Comparison of ENCODE assay signal across 8 cellular contexts in genomic region chrX:153818571-153819397, GRCh38. TPM values are rescaled to one million over a fixed set of nuclear protein-coding genes. Genes with fewer than 3 reads are reported as not detected.
DNase-seq lines count a peak whose midpoint lies in the region; ATAC-seq and TF ChIP-seq lines count a peak whose summit lies in the region.

No MANE protein-coding gene starts in this region.

- peak; percentile 87 to 91 for ATAC-seq in activated T-cell treated with anti-CD3 and anti-CD28 coated beads, Interleukin-2, amount 50 U/mL, for 4 hours
- ATAC-seq in HG03521 (IDR thresholded peaks at IDR 0.05; ENCODE audit: unreplicated experiment) = no peak

- peak overlapping the region; percentile 25 to 28 for H3K4me3 ChIP-seq in foreskin fibroblast (ENCODE audit: low read depth in 1 of 2, low read length in 2 of 2)

- DNase-seq in EH (ENCODE audit: low read depth) (peak; percentile 34), NCI-H2171 (lab: John Stamatoyannopoulos, UW) (peak; percentile 37), foreskin fibroblast (peak in 1 of 2 donors; percentile 35), progenitor cell of endocrine pancreas (ENCODE audit: low spot score, unreplicated experiment) (peak; percentile 39), DMS 273 treated with DMSO at 0.1 percent for 48 hours (lab: John Stamatoyannopoulos, UW) (no peak), SIG-M5 (lab: John Stamatoyannopoulos, UW) (no peak)
- DNase-seq in activated T-cell treated with anti-CD3 and anti-CD28 coated beads, Interleukin-2, amount 50 U/mL, for 4 hours = peak; percentile 41

- no peak for TF ChIP-seq CTCF in foreskin fibroblast (IDR thresholded peaks at IDR 0.05; ENCODE audit: low read depth, low read length)
- no peak for TF ChIP-seq CTCF in progenitor cell of endocrine pancreas (IDR thresholded peaks at IDR 0.05; ENCODE audit: unreplicated experiment)

- no peaks in the 10 kb centered on the region for H3K9me3 Mint-ChIP-seq in activated T-cell treated with anti-CD3 and anti-CD28 coated beads, Interleukin-2, amount 50 U/mL, for 4 hours
- peaks cover 11% of the 10 kb centered on the region for H3K9me3 Mint-ChIP-seq in progenitor cell of endocrine pancreas (ENCODE audit: low read depth)

- no peaks in the 10 kb centered on the region for H3K36me3 Mint-ChIP-seq in activated T-cell treated with anti-CD3 and anti-CD28 coated beads, Interleukin-2, amount 50 U/mL, for 4 hours (ENCODE audit: insufficient read depth)
- H3K36me3 Mint-ChIP-seq in progenitor cell of endocrine pancreas (ENCODE audit: insufficient read depth) = no peaks in the 10 kb centered on the region

- H3K4me1 Mint-ChIP-seq in activated T-cell treated with anti-CD3 and anti-CD28 coated beads, Interleukin-2, amount 50 U/mL, for 4 hours (ENCODE audit: low read depth) = peaks cover 47% of the 10 kb centered on the region
- no peaks in the 10 kb centered on the region for H3K4me1 Mint-ChIP-seq in progenitor cell of endocrine pancreas (ENCODE audit: low read depth)

- no peak overlapping the region for H3K27ac Mint-ChIP-seq in progenitor cell of endocrine pancreas

- peak overlapping the region; percentile 64 for H3K4me3 Mint-ChIP-seq in activated T-cell treated with anti-CD3 and anti-CD28 coated beads, Interleukin-2, amount 50 U/mL, for 4 hours
- H3K4me3 Mint-ChIP-seq in progenitor cell of endocrine pancreas (ENCODE audit: low read depth) = peak overlapping the region; percentile 61

- H3K27me3 Mint-ChIP-seq in activated T-cell treated with anti-CD3 and anti-CD28 coated beads, Interleukin-2, amount 50 U/mL, for 4 hours (ENCODE audit: low read depth) = no peaks in the 10 kb centered on the region
- H3K27me3 Mint-ChIP-seq in progenitor cell of endocrine pancreas = peaks cover 8% of the 10 kb centered on the region

RNA-seq across cellular contexts. Expression of gene PDZD4, which starts 11.6 kb away (rescaled TPM):
- 1 to 10 TPM in 2 of 3 donors, under 1 TPM in 1; 0.81 to 1.4 (median 1.4) TPM for total RNA-seq in activated T-cell treated with anti-CD3 and anti-CD28 coated beads, Interleukin-2, amount 50 U/mL, for 4 hours
- 4.5 and 4.8 TPM in 2 replicates for total RNA-seq in progenitor cell of endocrine pancreas

RNA-seq across cellular contexts. Expression of gene SSR4, which starts 24.3 kb away (rescaled TPM):
- total RNA-seq in activated T-cell treated with anti-CD3 and anti-CD28 coated beads, Interleukin-2, amount 50 U/mL, for 4 hours = 100 to 1,000 TPM; 295 to 341 (median 296) TPM
- 243 and 248 TPM in 2 replicates for total RNA-seq in progenitor cell of endocrine pancreas

RNA-seq across cellular contexts. Expression of gene IDH3G, which starts 24.6 kb away (rescaled TPM):
- 10 to 100 TPM; 60.8 to 64.2 (median 62.7) TPM for total RNA-seq in activated T-cell treated with anti-CD3 and anti-CD28 coated beads, Interleukin-2, amount 50 U/mL, for 4 hours
- 41.5 and 49.5 TPM in 2 replicates for total RNA-seq in progenitor cell of endocrine pancreas

RNA-seq across cellular contexts. Expression of gene SRPK3, which starts 37.9 kb away (rescaled TPM):
- total RNA-seq in activated T-cell treated with anti-CD3 and anti-CD28 coated beads, Interleukin-2, amount 50 U/mL, for 4 hours = not detected
- total RNA-seq in progenitor cell of endocrine pancreas = not detected in 2 replicates

RNA-seq across cellular contexts. Expression of gene PLXNB3, which starts 54.7 kb away (rescaled TPM):
- under 1 TPM; 0.40 to 0.66 (median 0.46) TPM for total RNA-seq in activated T-cell treated with anti-CD3 and anti-CD28 coated beads, Interleukin-2, amount 50 U/mL, for 4 hours
- 0.98 and 1.1 TPM in 2 replicates for total RNA-seq in progenitor cell of endocrine pancreas

Comparison
In these comparisons a context has a peak if more than half of its experiments do, and no peak if none do; other contexts are left out.
1. DNase-seq: peak in EH (single experiment), NCI-H2171 (single experiment), activated T-cell treated with anti-CD3 and anti-CD28 coated beads, Interleukin-2, amount 50 U/mL, for 4 hours (single experiment) and progenitor cell of endocrine pancreas (single experiment); none in DMS 273 treated with DMSO at 0.1 percent for 48 hours (single experiment) and SIG-M5 (single experiment).